10 cellular contexts compared by ENCODE assay signal in genomic region chr9:129352157-129352870, GRCh38.
DNase-seq lines count a peak whose midpoint lies in the region; ATAC-seq, FAIRE-seq and TF ChIP-seq lines count a peak whose summit lies in the region.
"Had no signal": no experiment of that assay in that cellular context is flagged by ENCODE, and none has a peak within 500 bp of the region (broad histone marks: within the 10 kb centered on the region; RNA-seq: fewer than 3 reads in every experiment).

No MANE protein-coding gene starts in this region.

- H3K27ac Mint-ChIP-seq in activated T-cell treated with anti-CD3 and anti-CD28 coated beads, Interleukin-2, amount 50 U/mL, for 24 hours = no peak overlapping the region
- no peak overlapping the region for H3K27ac Mint-ChIP-seq in chondrocyte (ENCODE audit: unreplicated experiment)

- H3K36me3 ChIP-seq in HepG2 (replicated peaks in 1 of 2; ENCODE audit: control insufficient read depth in 1 of 2, insufficient read depth in 2 of 2, low read length in 2 of 2) (no peaks in the 10 kb centered on the region), transverse colon (no peaks in the 10 kb centered on the region)

- H3K9me3 ChIP-seq in HepG2 (ENCODE audit: low read length) = peaks cover 13% of the 10 kb centered on the region
- H3K9me3 ChIP-seq in transverse colon = no peaks in the 10 kb centered on the region

- H3K4me1 ChIP-seq in HepG2 (ENCODE audit: insufficient read depth, low read length) (peaks cover 36% of the 10 kb centered on the region), transverse colon (peaks cover 8 to 27% (median 18%) of the 10 kb centered on the region in 4 donors)

- peak overlapping the region; percentile 56; the same call in 1 of the 2 replicates for H3K4me2 ChIP-seq in HepG2 (ENCODE audit: low read depth, low read length)

- CTCF ChIA-PET in HepG2 (lab: Yijun Ruan, JAX; ENCODE audit: low intra/inter-chr PET ratio, low total read pairs) = no interaction called here

- no peak for TF ChIP-seq RAD21 in HepG2 (CRISPR knock-in tag; IDR thresholded peaks at IDR 0.05)

- no peaks in the 10 kb centered on the region for H3K36me3 Mint-ChIP-seq in activated T-cell treated with anti-CD3 and anti-CD28 coated beads, Interleukin-2, amount 50 U/mL, for 24 hours (ENCODE audit: low read depth)
- no peaks in the 10 kb centered on the region for H3K36me3 Mint-ChIP-seq in chondrocyte (ENCODE audit: low read depth)

- peaks cover 3% of the 10 kb centered on the region for H3K4me1 Mint-ChIP-seq in activated T-cell treated with anti-CD3 and anti-CD28 coated beads, Interleukin-2, amount 50 U/mL, for 24 hours (ENCODE audit: low read depth)
- peaks cover 17% of the 10 kb centered on the region for H3K4me1 Mint-ChIP-seq in chondrocyte (ENCODE audit: low read depth)

- BruUV-seq in HepG2 (replicated peaks; lab: Mats Ljungman, UMichigan) = no TSS peak

- TF ChIP-seq CTCF in chondrocyte (IDR thresholded peaks at IDR 0.05) = no peak
- no peak for TF ChIP-seq CTCF in HepG2 (CRISPR knock-in tag; IDR thresholded peaks at IDR 0.05)
- no peak for TF ChIP-seq CTCF in transverse colon (IDR thresholded peaks at IDR 0.05)

- FAIRE-seq in HepG2 (lab: Jason Lieb, UNC) = no peak

- no peak overlapping the region; the same call in 1 of the 2 replicates for H3K9ac ChIP-seq in HepG2 (ENCODE audit: insufficient read depth, low read depth, low read length)

- H3K4me3 ChIP-seq in HepG2 (replicated peaks in 1 of 3; ENCODE audit: insufficient read depth in 1 of 3, low read depth in 2 of 3, low read length in 3 of 3) (peak overlapping the region in 1 of 3 experiments; percentile 41; a peak in 1 of 6 replicates), transverse colon (peak overlapping the region; percentile 22 to 51 (median 28))
- H3K4me3 ChIP-seq: lung had no signal

- in situ Hi-C loops in HepG2 (cut with HindIII; ENCODE audit: extremely low pct_ligation_motif_present, low pct_unique_long_range_greater_than_20kb) = no loop called here
- in situ Hi-C loops in transverse colon (cut with MboI; ENCODE audit: low pct_ligation_motif_present in 1 of 4, low pct_unique_long_range_greater_than_20kb in 1 of 4, low sequenced_read_pairs in 3 of 4) = no loop called here
- in situ Hi-C loops in KBM-7 (cut with MboI; ENCODE audit: low pct_unique_long_range_greater_than_20kb, low sequenced_read_pairs) = no loop called here

- H3K27ac ChIP-seq in HepG2 (ENCODE audit: extremely low read length, insufficient read depth, low read length) (no peak overlapping the region), transverse colon (peak overlapping the region; percentile 70 to 78 (median 74))

- no peak overlapping the region for H3K4me3 Mint-ChIP-seq in activated T-cell treated with anti-CD3 and anti-CD28 coated beads, Interleukin-2, amount 50 U/mL, for 24 hours
- peak overlapping the region; percentile 69 for H3K4me3 Mint-ChIP-seq in chondrocyte (ENCODE audit: unreplicated experiment)

- 46% methylated on average over 9 of the region's 46 CpGs for WGBS in HepG2 (ENCODE audit: low lambda C conversion rate)
- 30% methylated on average over 24 of the region's 46 CpGs; no CpG with 5 or more reads in 1 of the 2 donors for whole genome bisulfite sequencing in transverse colon (ENCODE audit: low coverage in 1 of 2), 2 donors

- DNase-seq in activated T-cell treated with anti-CD3 and anti-CD28 coated beads, Interleukin-2, amount 50 U/mL, for 24 hours = peak; percentile 45
- no peak for DNase-seq in activated T-cell treated with anti-CD3 and anti-CD28 coated beads for 4 hours
- DNase-seq in chondrocyte (ENCODE audit: low spot score) = no peak
- DNase-seq in HepG2 (ENCODE audit: low spot score) = no peak
- DNase-seq in transverse colon = no peak
- no peak for DNase-seq in NCI-H2029 treated with DMSO at 0.1 percent for 48 hours (lab: John Stamatoyannopoulos, UW)
- no peak for DNase-seq in activated effector memory CD4-positive, alpha-beta T cell treated with anti-CD3 and anti-CD28 coated beads, Interleukin-2, amount 50 U/mL, for 16 hours
- DNase-seq in KBM-7 = no peak
- DNase-seq: T-helper 2 cell had no signal

- no peak for ATAC-seq in HepG2

- peaks cover 6 to 13% of the 10 kb centered on the region in 2 experiments; a peak in 2 of 5 replicates for H3K27me3 ChIP-seq in HepG2 (ENCODE audit: control insufficient read depth in 1 of 2, insufficient read depth in 2 of 2, low read length in 2 of 2)
- H3K27me3 ChIP-seq in transverse colon = peaks cover 20% of the 10 kb centered on the region

- TF ChIP-seq POLR2A in HepG2 (IDR thresholded peaks at IDR 0.05; ENCODE audit: insufficient read depth in 1 of 2, low read depth in 2 of 2, low read length in 2 of 2) = no peak
- no peak for TF ChIP-seq POLR2A in transverse colon (IDR thresholded peaks at IDR 0.05)

- H3K9me3 Mint-ChIP-seq in activated T-cell treated with anti-CD3 and anti-CD28 coated beads, Interleukin-2, amount 50 U/mL, for 24 hours = peaks cover 4% of the 10 kb centered on the region
- H3K9me3 Mint-ChIP-seq in chondrocyte (ENCODE audit: low read depth) = peaks cover 8% of the 10 kb centered on the region

- intact Hi-C loops in HepG2 (cut with micrococcal nuclease; ENCODE audit: unreplicated experiment) = no loop called here
- intact Hi-C loops in transverse colon (cut with DNase I; ENCODE audit: low total_unique reads) = no loop called here

- TF ChIP-seq EP300 in HepG2 (IDR thresholded peaks at IDR 0.05; ENCODE audit: low read depth in 2 of 2, low read length in 2 of 2) = no peak
- TF ChIP-seq EP300 in HepG2 (CRISPR knock-in tag; IDR thresholded peaks at IDR 0.05; ENCODE audit: borderline replicate concordance) = no peak
- no peak for TF ChIP-seq EP300 in transverse colon (IDR thresholded peaks at IDR 0.05; ENCODE audit: low read depth)

- no peak overlapping the region for H2AFZ ChIP-seq in HepG2 (ENCODE audit: low read length)

- no peaks in the 10 kb centered on the region for H4K20me1 ChIP-seq in HepG2 (ENCODE audit: insufficient read depth, low read length)

- no peaks in the 10 kb centered on the region for H3K79me2 ChIP-seq in HepG2 (ENCODE audit: insufficient read depth, low read length)

- POLR2A ChIA-PET in HepG2 (lab: Yijun Ruan, JAX) = interaction anchor here (0.7 kb wide), 1 partner anchor 9 kb away, joined by 3 read pairs; no protein-coding TSS in a partner anchor

- peaks cover 5% of the 10 kb centered on the region for H3K27me3 Mint-ChIP-seq in activated T-cell treated with anti-CD3 and anti-CD28 coated beads, Interleukin-2, amount 50 U/mL, for 24 hours
- no peaks in the 10 kb centered on the region for H3K27me3 Mint-ChIP-seq in chondrocyte (ENCODE audit: low read depth)

TF ChIP-seq in HepG2, 621 proteins besides CTCF, POLR2A, EP300 and RAD21:
- TF ChIP-seq, protein P1, sequence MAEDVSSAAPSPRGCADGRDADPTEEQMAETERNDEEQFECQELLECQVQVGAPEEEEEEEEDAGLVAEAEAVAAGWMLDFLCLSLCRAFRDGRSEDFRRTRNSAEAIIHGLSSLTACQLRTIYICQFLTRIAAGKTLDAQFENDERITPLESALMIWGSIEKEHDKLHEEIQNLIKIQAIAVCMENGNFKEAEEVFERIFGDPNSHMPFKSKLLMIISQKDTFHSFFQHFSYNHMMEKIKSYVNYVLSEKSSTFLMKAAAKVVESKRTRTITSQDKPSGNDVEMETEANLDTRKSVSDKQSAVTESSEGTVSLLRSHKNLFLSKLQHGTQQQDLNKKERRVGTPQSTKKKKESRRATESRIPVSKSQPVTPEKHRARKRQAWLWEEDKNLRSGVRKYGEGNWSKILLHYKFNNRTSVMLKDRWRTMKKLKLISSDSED (CRISPR knock-in tag; IDR thresholded peaks at IDR 0.05) = no peak
- no peak for TF ChIP-seq ATF5 (CRISPR knock-in tag; IDR thresholded peaks at IDR 0.05; ENCODE audit: low read depth)
